28 cellular contexts compared by ENCODE assay signal in the genomic region with DNA sequence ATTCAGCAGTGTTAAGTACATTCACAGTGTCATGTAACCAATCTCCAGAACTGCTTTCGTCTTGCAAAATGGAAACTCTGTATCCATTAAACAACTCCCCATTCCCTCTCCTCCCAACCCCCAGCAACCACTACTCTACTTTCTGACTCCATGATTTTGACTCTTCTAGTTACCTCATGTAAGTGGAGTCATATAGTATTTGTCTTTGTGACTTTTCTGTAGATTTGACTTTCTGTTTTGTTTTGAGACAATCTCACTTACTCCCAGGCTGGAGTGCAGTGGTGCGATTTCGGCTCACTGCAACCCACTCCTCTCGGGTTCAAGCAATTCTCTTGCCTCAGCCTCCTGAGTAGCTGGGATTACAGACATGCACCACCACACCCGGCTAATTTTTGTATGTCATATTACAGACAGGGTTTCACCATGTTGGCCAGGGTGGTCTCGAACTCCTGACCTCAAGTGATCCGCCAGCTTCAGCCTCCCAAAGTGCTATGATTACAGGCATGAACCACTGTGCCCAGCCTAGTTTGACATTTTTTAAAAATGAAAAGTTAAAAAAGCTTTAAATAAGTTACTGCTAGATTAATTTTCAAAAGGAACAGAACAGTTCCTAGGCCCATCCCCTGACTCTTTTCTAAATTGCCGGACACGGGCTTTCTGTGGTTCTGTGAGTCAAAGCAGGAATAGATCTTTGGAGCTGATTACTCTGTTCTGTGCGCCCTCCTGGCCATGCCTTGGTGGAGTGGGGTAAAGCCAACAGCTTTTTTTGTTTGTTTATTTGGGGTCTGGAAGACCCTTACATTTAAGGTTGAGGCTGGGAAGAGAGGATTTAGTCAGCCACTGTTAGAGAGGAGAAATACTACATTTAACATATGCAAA. TPM values are rescaled to one million over a fixed set of nuclear protein-coding genes. Genes with fewer than 3 reads are reported as not detected.
DNase-seq lines count a peak whose midpoint lies in the region; ATAC-seq and TF ChIP-seq lines count a peak whose summit lies in the region.
"Had no signal": no experiment of that assay in that cellular context is flagged by ENCODE, and none has a peak within 500 bp of the region (broad histone marks: within the 10 kb centered on the region; RNA-seq: fewer than 3 reads in every experiment).

No MANE protein-coding gene starts in this region.

- H3K4me3 Mint-ChIP-seq in activated CD4-positive, alpha-beta T cell treated with anti-CD3 and anti-CD28 coated beads, Interleukin-2, amount 10 ng/mL, durations not matched to agents 24 days and 14 days: no peak overlapping the region
- no peak overlapping the region for H3K4me3 Mint-ChIP-seq in activated CD4-positive, alpha-beta T cell treated with anti-CD3 and anti-CD28 coated beads, Interleukin-2, amount 10 ng/mL, durations not matched to agents 7 days and 5 days
- no peak overlapping the region for H3K4me3 Mint-ChIP-seq in activated T-helper 17 cell treated with anti-CD3 and anti-CD28 coated beads, Interleukin-2, amount 50 U/mL, for 72 hours
- H3K4me3 Mint-ChIP-seq in nephron progenitor cell (no peak overlapping the region), CD14-positive monocyte (peak overlapping the region in 1 of 2 donors; percentile 48)

- intact Hi-C loops in activated CD4-positive, alpha-beta T cell treated with anti-CD3 and anti-CD28 coated beads, Interleukin-2, amount 10 ng/mL, durations not matched to agents 24 days and 14 days (cut with micrococcal nuclease): no loop called here
- intact Hi-C loops in CD14-positive monocyte (cut with micrococcal nuclease): no loop called here
- intact Hi-C loops in heart right ventricle (cut with DNase I): loop anchor here in 1 of 10 donors (10.0 kb wide), 1 partner anchor 81 kb away; no protein-coding TSS in a partner anchor

- H3K4me1 ChIP-seq in heart right ventricle: peaks cover 0 to 20% (median 10%) of the 10 kb centered on the region in 9 donors
- H3K4me1 ChIP-seq: BE2C, HAP-1 had no signal

- TF ChIP-seq CTCF in nephron progenitor cell (IDR thresholded peaks at IDR 0.05): no peak
- TF ChIP-seq CTCF in CD14-positive monocyte (IDR thresholded peaks at IDR 0.05): no peak
- no peak for TF ChIP-seq CTCF in heart right ventricle (IDR thresholded peaks at IDR 0.05)

- 96 to 98% methylated on average over 10 of the region's 10 CpGs for WGBS in heart right ventricle, 2 donors

- no peaks in the 10 kb centered on the region for H3K27me3 ChIP-seq in heart right ventricle
- H3K27me3 ChIP-seq: BE2C, SJSA1 had no signal

- CTCF ChIA-PET in activated CD4-positive, alpha-beta T cell treated with anti-CD3 and anti-CD28 coated beads, Interleukin-2, amount 10 ng/mL, durations not matched to agents 7 days and 5 days (lab: Charles Lee): interaction anchor here (0.8 to 2.6 kb wide), 3 partner anchors 9 to 225 kb away, joined by 3 to 9 read pairs (median 4); no protein-coding TSS in a partner anchor

- DNase-seq in activated CD4-positive, alpha-beta T cell treated with anti-CD3 and anti-CD28 coated beads, Interleukin-2, amount 10 ng/mL, durations not matched to agents 24 days and 14 days: peak; percentile 49
- no peak for DNase-seq in activated CD4-positive, alpha-beta T cell treated with anti-CD3 and anti-CD28 coated beads, Interleukin-2, amount 10 ng/mL, durations not matched to agents 7 days and 5 days
- DNase-seq in nephron progenitor cell: no peak
- DNase-seq in CD14-positive monocyte (ENCODE audit: low spot score): no peak
- DNase-seq in nucleus accumbens (lab: John Stamatoyannopoulos, UW): no peak
- no peak for DNase-seq in heart right ventricle
- DNase-seq: 8988T, ACHN, BE2C, Calu3, DMS79 treated with DMSO at 0.1 percent for 48 hours, GF-D8, GOT3, IMR-90, NCI-H1092, NCI-H1417 treated with DMSO at 0.1 percent for 48 hours, NCI-H187, NCI-H2081 treated with DMSO at 0.1 percent for 48 hours, NCI-H2171, NCI-H226, NCI-H510A, NCI-H69, Right ventricle myocardium superior, RPMI8226 had no signal

- H3K36me3 ChIP-seq in heart right ventricle: peaks cover 0 to 4% (median 0%) of the 10 kb centered on the region in 9 donors
- H3K36me3 ChIP-seq: BE2C, HAP-1, SJSA1 had no signal

- H3K9me3 ChIP-seq in heart right ventricle: no peaks in the 10 kb centered on the region
- H3K9me3 ChIP-seq: BE2C, HAP-1, SJSA1 had no signal

- POLR2A ChIA-PET in activated CD4-positive, alpha-beta T cell treated with anti-CD3 and anti-CD28 coated beads, Interleukin-2, amount 10 ng/mL, durations not matched to agents 7 days and 5 days (lab: Charles Lee): no interaction called here

- peak overlapping the region in 1 of 10 donors; percentile 72 for H3K27ac ChIP-seq in heart right ventricle
- H3K27ac ChIP-seq: KMS-11, SJSA1 had no signal

- H3K27me3 Mint-ChIP-seq in activated CD4-positive, alpha-beta T cell treated with anti-CD3 and anti-CD28 coated beads, Interleukin-2, amount 10 ng/mL, durations not matched to agents 24 days and 14 days: peaks cover 42% of the 10 kb centered on the region
- peaks cover 50% of the 10 kb centered on the region for H3K27me3 Mint-ChIP-seq in activated CD4-positive, alpha-beta T cell treated with anti-CD3 and anti-CD28 coated beads, Interleukin-2, amount 10 ng/mL, durations not matched to agents 7 days and 5 days
- no peaks in the 10 kb centered on the region for H3K27me3 Mint-ChIP-seq in activated T-helper 17 cell treated with anti-CD3 and anti-CD28 coated beads, Interleukin-2, amount 50 U/mL, for 72 hours
- H3K27me3 Mint-ChIP-seq in nephron progenitor cell (ENCODE audit: low read depth, poor library complexity): peaks cover 9% of the 10 kb centered on the region
- peaks cover 40 to 78% (median 67%) of the 10 kb centered on the region in 3 donors for H3K27me3 Mint-ChIP-seq in CD14-positive monocyte (ENCODE audit: low read depth in 3 of 3)

- peak; percentile 49 for ATAC-seq in activated T-helper 17 cell treated with anti-CD3 and anti-CD28 coated beads, Interleukin-2, amount 50 U/mL, for 72 hours (replicated peaks)
- ATAC-seq in heart right ventricle: no peak

- no peaks in the 10 kb centered on the region for H3K9me3 Mint-ChIP-seq in activated CD4-positive, alpha-beta T cell treated with anti-CD3 and anti-CD28 coated beads, Interleukin-2, amount 10 ng/mL, durations not matched to agents 24 days and 14 days
- no peaks in the 10 kb centered on the region for H3K9me3 Mint-ChIP-seq in activated CD4-positive, alpha-beta T cell treated with anti-CD3 and anti-CD28 coated beads, Interleukin-2, amount 10 ng/mL, durations not matched to agents 7 days and 5 days
- H3K9me3 Mint-ChIP-seq in activated T-helper 17 cell treated with anti-CD3 and anti-CD28 coated beads, Interleukin-2, amount 50 U/mL, for 72 hours: no peaks in the 10 kb centered on the region
- H3K9me3 Mint-ChIP-seq in nephron progenitor cell: no peaks in the 10 kb centered on the region
- H3K9me3 Mint-ChIP-seq in CD14-positive monocyte: no peaks in the 10 kb centered on the region

- H3K4me3 ChIP-seq in heart right ventricle: no peak overlapping the region
- H3K4me3 ChIP-seq: HAP-1, SJSA1 had no signal

- H3K36me3 Mint-ChIP-seq in activated CD4-positive, alpha-beta T cell treated with anti-CD3 and anti-CD28 coated beads, Interleukin-2, amount 10 ng/mL, durations not matched to agents 24 days and 14 days (ENCODE audit: low read depth): no peaks in the 10 kb centered on the region
- H3K36me3 Mint-ChIP-seq in activated CD4-positive, alpha-beta T cell treated with anti-CD3 and anti-CD28 coated beads, Interleukin-2, amount 10 ng/mL, durations not matched to agents 7 days and 5 days (ENCODE audit: low read depth): no peaks in the 10 kb centered on the region
- H3K36me3 Mint-ChIP-seq in activated T-helper 17 cell treated with anti-CD3 and anti-CD28 coated beads, Interleukin-2, amount 50 U/mL, for 72 hours (ENCODE audit: low read depth): no peaks in the 10 kb centered on the region
- H3K36me3 Mint-ChIP-seq in nephron progenitor cell (ENCODE audit: low read depth) (no peaks in the 10 kb centered on the region), CD14-positive monocyte (peaks cover 5 to 15% of the 10 kb centered on the region in 2 donors)

- H3K27ac Mint-ChIP-seq in activated CD4-positive, alpha-beta T cell treated with anti-CD3 and anti-CD28 coated beads, Interleukin-2, amount 10 ng/mL, durations not matched to agents 24 days and 14 days: no peak overlapping the region
- no peak overlapping the region for H3K27ac Mint-ChIP-seq in activated CD4-positive, alpha-beta T cell treated with anti-CD3 and anti-CD28 coated beads, Interleukin-2, amount 10 ng/mL, durations not matched to agents 7 days and 5 days
- no peak overlapping the region for H3K27ac Mint-ChIP-seq in activated T-helper 17 cell treated with anti-CD3 and anti-CD28 coated beads, Interleukin-2, amount 50 U/mL, for 72 hours
- H3K27ac Mint-ChIP-seq in nephron progenitor cell (peak overlapping the region; percentile 79), CD14-positive monocyte (no peak overlapping the region)

- no peaks in the 10 kb centered on the region for H3K4me1 Mint-ChIP-seq in activated CD4-positive, alpha-beta T cell treated with anti-CD3 and anti-CD28 coated beads, Interleukin-2, amount 10 ng/mL, durations not matched to agents 24 days and 14 days
- peaks cover 4% of the 10 kb centered on the region for H3K4me1 Mint-ChIP-seq in activated CD4-positive, alpha-beta T cell treated with anti-CD3 and anti-CD28 coated beads, Interleukin-2, amount 10 ng/mL, durations not matched to agents 7 days and 5 days
- no peaks in the 10 kb centered on the region for H3K4me1 Mint-ChIP-seq in activated T-helper 17 cell treated with anti-CD3 and anti-CD28 coated beads, Interleukin-2, amount 50 U/mL, for 72 hours
- H3K4me1 Mint-ChIP-seq in nephron progenitor cell (peaks cover 35% of the 10 kb centered on the region), CD14-positive monocyte (no peaks in the 10 kb centered on the region)

RNA-seq across cellular contexts. Expression of a gene that starts 59.3 kb away (rescaled TPM):
- 1.7 and 2.0 TPM in 2 replicates for total RNA-seq in activated CD4-positive, alpha-beta T cell treated with anti-CD3 and anti-CD28 coated beads, Interleukin-2, amount 10 ng/mL, durations not matched to agents 24 days and 14 days
- 1 to 10 TPM; 1.9 to 2.2 TPM for total RNA-seq in activated CD4-positive, alpha-beta T cell treated with anti-CD3 and anti-CD28 coated beads, Interleukin-2, amount 10 ng/mL, durations not matched to agents 7 days and 5 days
- total RNA-seq in activated T-helper 17 cell treated with anti-CD3 and anti-CD28 coated beads, Interleukin-2, amount 50 U/mL, for 72 hours: 1 to 10 TPM; 2.3 to 3.4 TPM
- polyA plus RNA-seq in CD14-positive monocyte (1 to 10 TPM in 1 of 2 donors, under 1 TPM in 1; 0.60 to 1.3 TPM), heart right ventricle (10 to 100 TPM in 1 of 2 donors, 1 to 10 TPM in 1; 4.2 to 14.4 TPM)
- 10 to 100 TPM; 13.5 to 25.0 (median 17.0) TPM for total RNA-seq in heart right ventricle
